Comparison of ENCODE assay signal across 8 cellular contexts in the genomic region with DNA sequence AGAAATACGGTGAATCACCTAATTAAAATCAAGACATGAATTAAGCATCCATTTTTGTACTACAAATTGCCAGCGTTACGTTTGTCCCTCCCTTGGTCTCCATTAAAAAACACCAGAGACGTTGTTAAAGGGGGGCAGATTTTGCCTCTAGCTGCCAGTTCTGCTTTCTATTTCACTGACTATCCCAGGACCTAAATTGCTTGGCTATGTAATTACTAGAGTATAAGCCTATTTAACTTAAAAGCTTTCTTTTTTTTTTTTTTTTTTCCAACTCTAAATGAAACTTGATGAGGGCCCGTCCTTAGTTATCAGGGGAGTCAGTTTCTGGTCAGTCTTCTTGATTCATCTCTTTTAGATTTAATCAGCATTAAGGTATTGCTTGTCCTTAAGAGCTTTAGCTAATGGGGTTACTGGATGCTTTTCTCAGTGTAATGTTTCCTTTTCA. TPM values are rescaled to one million over a fixed set of nuclear protein-coding genes. Genes with fewer than 3 reads are reported as not detected.
DNase-seq lines count a peak whose midpoint lies in the region; ATAC-seq and TF ChIP-seq lines count a peak whose summit lies in the region.

No MANE protein-coding gene starts in this region.

- H3K36me3 ChIP-seq in mammary epithelial cell (ENCODE audit: insufficient read depth, low read length): no peaks in the 10 kb centered on the region
- H3K36me3 ChIP-seq in lower lobe of right lung: peaks cover 4% of the 10 kb centered on the region
- no peaks in the 10 kb centered on the region for H3K36me3 ChIP-seq in upper lobe of left lung

- in situ Hi-C loops in mammary epithelial cell (cut with MboI; ENCODE audit: low sequenced_read_pairs in 2 of 2): loop anchor here in 1 of 2 donors (5.0 to 25.0 kb wide), 3 partner anchors 68 to 733 kb away; no protein-coding TSS in a partner anchor

- TF ChIP-seq CTCF in mammary epithelial cell (conservative IDR thresholded peaks at IDR 0.05 in 1 of 2, IDR thresholded peaks at IDR 0.05 in 1 of 2; ENCODE audit: extremely low read depth in 1 of 2, insufficient read depth in 1 of 2, low read depth in 1 of 2, low read length in 2 of 2) (no peak), lower lobe of right lung (IDR thresholded peaks at IDR 0.05) (no peak), upper lobe of left lung (IDR thresholded peaks at IDR 0.05) (no peak)

- H3K27ac ChIP-seq in mammary epithelial cell (ENCODE audit: insufficient read depth, low read depth, low read length) (peak overlapping the region; percentile 76), lower lobe of right lung (peak overlapping the region; percentile 95), upper lobe of left lung (peak overlapping the region; percentile 96 to 99 (median 98))

- no peaks in the 10 kb centered on the region for H3K9me3 ChIP-seq in mammary epithelial cell (replicated peaks; ENCODE audit: insufficient read depth, low read length)
- no peaks in the 10 kb centered on the region for H3K9me3 ChIP-seq in lower lobe of right lung
- no peaks in the 10 kb centered on the region for H3K9me3 ChIP-seq in upper lobe of left lung

- TSS peak; percentile 59 for BruUV-seq in mammary epithelial cell (replicated peaks; lab: Mats Ljungman, UMichigan)

- ATAC-seq in lower lobe of right lung (no peak), upper lobe of left lung (ENCODE audit: low FRiP score in 2 of 2) (no peak), GM21528 (IDR thresholded peaks at IDR 0.05; ENCODE audit: low FRiP score, unreplicated experiment) (no peak), GM21723 (IDR thresholded peaks at IDR 0.05; ENCODE audit: unreplicated experiment) (no peak)

- H3K4me1 ChIP-seq in mammary epithelial cell (ENCODE audit: insufficient read depth, low read length) (peaks cover 24% of the 10 kb centered on the region), lower lobe of right lung (peaks cover 37% of the 10 kb centered on the region), upper lobe of left lung (peaks cover 26 to 31% (median 29%) of the 10 kb centered on the region in 4 donors)

- WGBS in mammary epithelial cell (ENCODE audit: low coverage, missing lambda C conversion rate): 4% methylated on average over 5 of the region's 5 CpGs
- 1% methylated on average over 5 of the region's 5 CpGs for WGBS in upper lobe of left lung, 2 donors

- DNase-seq in DMS53 (lab: John Stamatoyannopoulos, UW) (peak; percentile 63), DMS53 treated with DMSO at 0.1 percent for 48 hours (lab: John Stamatoyannopoulos, UW; ENCODE audit: unreplicated experiment) (no peak), NCI-H526 treated with DMSO at 0.1 percent for 48 hours (lab: John Stamatoyannopoulos, UW) (peak; percentile 43), mammary epithelial cell (no peak), lower lobe of right lung (no peak), upper lobe of left lung (no peak)

- peaks cover 55% of the 10 kb centered on the region for H3K79me2 ChIP-seq in mammary epithelial cell (ENCODE audit: insufficient read depth, low read length)

- intact Hi-C loops in mammary epithelial cell (cut with micrococcal nuclease): loop anchor here (2.0 to 10.0 kb wide), 3 partner anchors 103 to 1355 kb away; a partner anchor contains a TSS
- intact Hi-C loops in lower lobe of right lung (cut with DNase I): no loop called here

- peak overlapping the region; percentile 86 for H3K9ac ChIP-seq in mammary epithelial cell (ENCODE audit: insufficient read depth, low read length)

- H4K20me1 ChIP-seq in mammary epithelial cell (ENCODE audit: insufficient read depth, low read length): no peaks in the 10 kb centered on the region

- dilution Hi-C loops in mammary epithelial cell (cut with HindIII; ENCODE audit: low sequenced_read_pairs): no loop called here

- CTCF ChIA-PET in mammary epithelial cell (lab: Charles Lee; ENCODE audit: low non-redundant PET): no interaction called here

- no peak for TF ChIP-seq EP300 in upper lobe of left lung (IDR thresholded peaks at IDR 0.05)

- peak overlapping the region; percentile 97 for H3K4me2 ChIP-seq in mammary epithelial cell (ENCODE audit: insufficient read depth, low read depth, low read length)

- TF ChIP-seq POLR2A in upper lobe of left lung (IDR thresholded peaks at IDR 0.05): no peak

- H3K4me3 ChIP-seq in mammary epithelial cell (replicated peaks in 1 of 3; ENCODE audit: insufficient read depth in 1 of 3, low read depth in 2 of 3, low read length in 3 of 3): peak overlapping the region; percentile 72 to 92 (median 82)
- peak overlapping the region; percentile 87 for H3K4me3 ChIP-seq in lower lobe of right lung
- peak overlapping the region; percentile 71 to 84 (median 82) for H3K4me3 ChIP-seq in upper lobe of left lung

- H2AFZ ChIP-seq in mammary epithelial cell (ENCODE audit: low read depth, low read length): peak overlapping the region; percentile 99

- H3K27me3 ChIP-seq in mammary epithelial cell (ENCODE audit: insufficient read depth, low read length): no peaks in the 10 kb centered on the region
- no peaks in the 10 kb centered on the region for H3K27me3 ChIP-seq in lower lobe of right lung (ENCODE audit: low read depth)
- no peaks in the 10 kb centered on the region for H3K27me3 ChIP-seq in upper lobe of left lung

RNA-seq across cellular contexts. Expression of a gene that starts 1.1 kb away (rescaled TPM):
- total RNA-seq in mammary epithelial cell: 10 to 100 TPM; 40.2 to 44.7 TPM
- polyA plus RNA-seq in mammary epithelial cell: 34.4 TPM
- polyA minus RNA-seq in mammary epithelial cell: 4.8 TPM
- total RNA-seq in lower lobe of right lung: 53.0 TPM
- 10 to 100 TPM; 23.7 to 54.4 (median 42.4) TPM for total RNA-seq in upper lobe of left lung

Comparison
In these comparisons a context has a peak if more than half of its experiments do, and no peak if none do; other contexts are left out.
1. DNase-seq: peak in DMS53 (single experiment) and NCI-H526 treated with DMSO at 0.1 percent for 48 hours (single experiment); none in DMS53 treated with DMSO at 0.1 percent for 48 hours (single experiment), mammary epithelial cell (single experiment), lower lobe of right lung (single experiment) and upper lobe of left lung (0 of 2).
2. Peak in every context shown above with its lines, with median percentiles within 50 percentile points of each other: H3K27ac ChIP-seq and H3K4me3 ChIP-seq.